ENCODE assay signal across 1 cellular context in genomic region chr4:83252782-83253405, GRCh38.
TF ChIP-seq lines count a peak whose summit lies in the region.

No MANE protein-coding gene starts in this region.

TF ChIP-seq in K562, 482 proteins besides CTCF, POLR2A, EP300 and RAD21 (continued from another document):
- TF ChIP-seq SRSF3 (IDR thresholded peaks at IDR 0.05; ENCODE audit: insufficient read depth, low read length) = no peak
